ENCODE assay signal across 10 cellular contexts in the genomic region with DNA sequence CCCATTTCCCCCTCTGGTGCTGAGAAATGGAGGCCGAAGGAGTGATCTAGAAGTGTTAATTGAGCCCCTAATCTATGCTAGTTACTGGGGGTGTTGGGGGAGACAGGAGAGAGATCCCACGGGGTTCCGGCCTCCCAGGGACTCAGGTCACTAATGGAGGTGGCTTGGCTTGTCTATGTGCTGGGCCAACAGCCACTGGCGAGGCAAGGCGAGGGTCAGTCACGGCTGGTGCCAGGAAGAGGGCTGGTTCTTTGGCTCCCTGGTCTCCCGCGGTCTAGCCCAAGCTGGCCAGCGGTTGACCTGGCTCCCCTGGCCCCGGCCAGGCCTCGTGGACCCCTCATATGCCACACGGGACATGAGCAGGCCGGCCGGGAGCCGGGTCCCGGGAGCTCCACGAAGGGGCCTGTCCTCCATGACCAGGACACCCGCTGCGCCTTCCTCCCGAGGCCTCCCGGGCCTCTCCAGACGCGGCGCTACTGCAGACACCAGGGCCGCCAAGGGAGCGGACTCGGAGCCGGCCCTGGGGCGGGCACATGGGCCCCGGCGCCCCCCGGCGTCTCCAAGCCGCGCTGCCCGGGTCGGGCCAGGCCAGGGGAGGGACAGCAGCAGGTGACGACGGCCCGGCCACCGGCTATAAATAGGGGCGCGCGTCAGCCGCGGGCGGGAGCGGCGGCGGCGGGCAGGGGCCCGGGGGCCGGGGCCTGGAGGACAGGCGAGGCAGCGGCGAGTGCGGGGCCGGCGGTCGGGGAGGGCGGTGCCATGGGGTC. TPM values are rescaled to one million over a fixed set of nuclear protein-coding genes. Genes with fewer than 3 reads are reported as not detected.
DNase-seq lines count a peak whose midpoint lies in the region; ATAC-seq, FAIRE-seq and TF ChIP-seq lines count a peak whose summit lies in the region.
"Had no signal": no experiment of that assay in that cellular context is flagged by ENCODE, and none has a peak within 500 bp of the region (broad histone marks: within the 10 kb centered on the region; RNA-seq: fewer than 3 reads in every experiment).

A gene with protein sequence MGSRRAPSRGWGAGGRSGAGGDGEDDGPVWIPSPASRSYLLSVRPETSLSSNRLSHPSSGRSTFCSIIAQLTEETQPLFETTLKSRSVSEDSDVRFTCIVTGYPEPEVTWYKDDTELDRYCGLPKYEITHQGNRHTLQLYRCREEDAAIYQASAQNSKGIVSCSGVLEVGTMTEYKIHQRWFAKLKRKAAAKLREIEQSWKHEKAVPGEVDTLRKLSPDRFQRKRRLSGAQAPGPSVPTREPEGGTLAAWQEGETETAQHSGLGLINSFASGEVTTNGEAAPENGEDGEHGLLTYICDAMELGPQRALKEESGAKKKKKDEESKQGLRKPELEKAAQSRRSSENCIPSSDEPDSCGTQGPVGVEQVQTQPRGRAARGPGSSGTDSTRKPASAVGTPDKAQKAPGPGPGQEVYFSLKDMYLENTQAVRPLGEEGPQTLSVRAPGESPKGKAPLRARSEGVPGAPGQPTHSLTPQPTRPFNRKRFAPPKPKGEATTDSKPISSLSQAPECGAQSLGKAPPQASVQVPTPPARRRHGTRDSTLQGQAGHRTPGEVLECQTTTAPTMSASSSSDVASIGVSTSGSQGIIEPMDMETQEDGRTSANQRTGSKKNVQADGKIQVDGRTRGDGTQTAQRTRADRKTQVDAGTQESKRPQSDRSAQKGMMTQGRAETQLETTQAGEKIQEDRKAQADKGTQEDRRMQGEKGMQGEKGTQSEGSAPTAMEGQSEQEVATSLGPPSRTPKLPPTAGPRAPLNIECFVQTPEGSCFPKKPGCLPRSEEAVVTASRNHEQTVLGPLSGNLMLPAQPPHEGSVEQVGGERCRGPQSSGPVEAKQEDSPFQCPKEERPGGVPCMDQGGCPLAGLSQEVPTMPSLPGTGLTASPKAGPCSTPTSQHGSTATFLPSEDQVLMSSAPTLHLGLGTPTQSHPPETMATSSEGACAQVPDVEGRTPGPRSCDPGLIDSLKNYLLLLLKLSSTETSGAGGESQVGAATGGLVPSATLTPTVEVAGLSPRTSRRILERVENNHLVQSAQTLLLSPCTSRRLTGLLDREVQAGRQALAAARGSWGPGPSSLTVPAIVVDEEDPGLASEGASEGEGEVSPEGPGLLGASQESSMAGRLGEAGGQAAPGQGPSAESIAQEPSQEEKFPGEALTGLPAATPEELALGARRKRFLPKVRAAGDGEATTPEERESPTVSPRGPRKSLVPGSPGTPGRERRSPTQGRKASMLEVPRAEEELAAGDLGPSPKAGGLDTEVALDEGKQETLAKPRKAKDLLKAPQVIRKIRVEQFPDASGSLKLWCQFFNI (N-terminal part only) (plus strand): TSS at position 663 of the 767 bp plus-strand sequence. CDS start 97 bp downstream, at position 760.

- no peaks in the 10 kb centered on the region for H3K9me3 Mint-ChIP-seq in CD4-positive, CD25-positive, alpha-beta regulatory T cell
- no peaks in the 10 kb centered on the region for H3K9me3 Mint-ChIP-seq in WTC11
- no peaks in the 10 kb centered on the region for H3K9me3 Mint-ChIP-seq in activated CD4-positive, alpha-beta memory T cell treated with anti-CD3 and anti-CD28 coated beads for 36 hours

- H3K27ac ChIP-seq in CD4-positive, CD25-positive, alpha-beta regulatory T cell (ENCODE audit: insufficient read depth, low read length, poor library complexity, severe bottlenecking): no peak within 1 kb of the TSS
- peak within 1 kb of the TSS; percentile 86 for H3K27ac ChIP-seq in parathyroid adenoma

- H3K27me3 ChIP-seq in CD4-positive, CD25-positive, alpha-beta regulatory T cell (ENCODE audit: control insufficient read depth, insufficient read depth, low read length): no peaks in the 10 kb centered on the region
- no peaks in the 10 kb centered on the region for H3K27me3 ChIP-seq in parathyroid adenoma (ENCODE audit: control insufficient read depth, insufficient read depth, low read length)

- TF ChIP-seq CTCF in WTC11 (IDR thresholded peaks at IDR 0.05): no peak
- peak; percentile 16 for TF ChIP-seq CTCF in parathyroid adenoma (IDR thresholded peaks at IDR 0.05)

- H2AFZ ChIP-seq in parathyroid adenoma: peak within 1 kb of the TSS; percentile 77

- intact Hi-C loops in left ventricle myocardium superior (cut with micrococcal nuclease): no loop called here
- intact Hi-C loops in activated CD4-positive, alpha-beta memory T cell treated with anti-CD3 and anti-CD28 coated beads for 36 hours (cut with micrococcal nuclease): no loop called here

- H3K4me1 Mint-ChIP-seq in CD4-positive, CD25-positive, alpha-beta regulatory T cell: peaks cover 0 to 11% (median 8%) of the 10 kb centered on the region in 4 donors
- H3K4me1 Mint-ChIP-seq in WTC11: peaks cover 34% of the 10 kb centered on the region
- peaks cover 8% of the 10 kb centered on the region for H3K4me1 Mint-ChIP-seq in activated CD4-positive, alpha-beta memory T cell treated with anti-CD3 and anti-CD28 coated beads for 36 hours (ENCODE audit: low read depth)

- no peak within 1 kb of the TSS for H3K4me3 ChIP-seq in CD4-positive, CD25-positive, alpha-beta regulatory T cell (ENCODE audit: low read depth, low read length)
- H3K4me3 ChIP-seq in parathyroid adenoma (ENCODE audit: low read depth, low read length): peak within 1 kb of the TSS; percentile 46

- peaks cover 3% of the 10 kb centered on the region for H3K36me3 Mint-ChIP-seq in CD4-positive, CD25-positive, alpha-beta regulatory T cell
- no peaks in the 10 kb centered on the region; the same call in 1 of the 2 replicates for H3K36me3 Mint-ChIP-seq in WTC11
- no peaks in the 10 kb centered on the region for H3K36me3 Mint-ChIP-seq in activated CD4-positive, alpha-beta memory T cell treated with anti-CD3 and anti-CD28 coated beads for 36 hours

- no peaks in the 10 kb centered on the region for H3K36me3 ChIP-seq in CD4-positive, CD25-positive, alpha-beta regulatory T cell (ENCODE audit: control insufficient read depth, insufficient read depth, low read length)
- H3K36me3 ChIP-seq in parathyroid adenoma (ENCODE audit: control insufficient read depth, insufficient read depth, low read length): no peaks in the 10 kb centered on the region

- peak within 1 kb of the TSS; percentile 28 for H3K9ac ChIP-seq in parathyroid adenoma

- H3K9me3 ChIP-seq in CD4-positive, CD25-positive, alpha-beta regulatory T cell (ENCODE audit: control insufficient read depth in 2 of 2, low read length in 2 of 2): no peaks in the 10 kb centered on the region
- H3K9me3 ChIP-seq in parathyroid adenoma (ENCODE audit: control insufficient read depth, low read length): no peaks in the 10 kb centered on the region

- H3K4me1 ChIP-seq in CD4-positive, CD25-positive, alpha-beta regulatory T cell (ENCODE audit: control insufficient read depth, insufficient read depth, low read length, poor library complexity, severe bottlenecking): peaks cover 13% of the 10 kb centered on the region
- H3K4me1 ChIP-seq in parathyroid adenoma: peaks cover 11% of the 10 kb centered on the region

- ATAC-seq in CD4-positive, CD25-positive, alpha-beta regulatory T cell (ENCODE audit: low read depth in 2 of 2): peak in 1 of 2 donors; percentile 19
- ATAC-seq in WTC11 (peak; percentile 51), left ventricle myocardium superior (peak; percentile 69)

- no peaks in the 10 kb centered on the region for H3K79me2 ChIP-seq in parathyroid adenoma

- FAIRE-seq in GM19239 (lab: Jason Lieb, UNC): no peak

- no peak for DNase-seq in CD4-positive, CD25-positive, alpha-beta regulatory T cell
- DNase-seq in WTC11 (ENCODE audit: low spot score): peak; percentile 63
- peak; percentile 90 for DNase-seq in left ventricle myocardium superior
- DNase-seq in activated CD8-positive, alpha-beta memory T cell treated with anti-CD3 and anti-CD28 coated beads, Interleukin-2, amount 50 U/mL, for 4 hours: no peak
- DNase-seq in activated CD4-positive, alpha-beta memory T cell treated with anti-CD3 and anti-CD28 coated beads for 36 hours: no peak
- DNase-seq in DMS153 (lab: John Stamatoyannopoulos, UW): no peak
- no peak for DNase-seq in GM19239 (ENCODE audit: insufficient read length, low spot score)
- DNase-seq: activated CD8-positive, alpha-beta memory T cell treated with anti-CD3 and anti-CD28 coated beads for 24 hours; NCI-H1417 treated with DMSO at 0.1 percent for 48 hours had no signal

- POLR2A ChIA-PET in WTC11 (lab: Charles Lee): interaction anchor here (1.0 kb wide), 1 partner anchor 162 kb away, joined by 3 read pairs; no protein-coding TSS in a partner anchor
- POLR2A ChIA-PET in activated CD4-positive, alpha-beta memory T cell treated with anti-CD3 and anti-CD28 coated beads for 36 hours (lab: Charles Lee): no interaction called here

- H3K4me3 Mint-ChIP-seq in CD4-positive, CD25-positive, alpha-beta regulatory T cell: peak within 1 kb of the TSS in 2 of 4 donors; percentile 39 to 57
- peak within 1 kb of the TSS; percentile 72 for H3K4me3 Mint-ChIP-seq in WTC11
- no peak within 1 kb of the TSS for H3K4me3 Mint-ChIP-seq in activated CD4-positive, alpha-beta memory T cell treated with anti-CD3 and anti-CD28 coated beads for 36 hours

- H3K27me3 Mint-ChIP-seq in CD4-positive, CD25-positive, alpha-beta regulatory T cell: peaks cover 23% of the 10 kb centered on the region
- peaks cover 7% of the 10 kb centered on the region for H3K27me3 Mint-ChIP-seq in WTC11 (ENCODE audit: low read depth)
- H3K27me3 Mint-ChIP-seq in activated CD4-positive, alpha-beta memory T cell treated with anti-CD3 and anti-CD28 coated beads for 36 hours: peaks cover 13% of the 10 kb centered on the region

- peak within 1 kb of the TSS in 2 of 3 donors; percentile 58 to 65 for H3K27ac Mint-ChIP-seq in CD4-positive, CD25-positive, alpha-beta regulatory T cell
- H3K27ac Mint-ChIP-seq in WTC11: peak within 1 kb of the TSS; percentile 91
- no peak within 1 kb of the TSS for H3K27ac Mint-ChIP-seq in activated CD4-positive, alpha-beta memory T cell treated with anti-CD3 and anti-CD28 coated beads for 36 hours

- H3K4me2 ChIP-seq in parathyroid adenoma (ENCODE audit: low read length): peak within 1 kb of the TSS; percentile 13

- CTCF ChIA-PET in WTC11 (lab: Charles Lee): interaction anchor here (0.6 to 2.7 kb wide), 8 partner anchors 8 to 246 kb away, joined by 3 to 10 read pairs (median 4); a partner anchor contains a TSS
- CTCF ChIA-PET in activated CD4-positive, alpha-beta memory T cell treated with anti-CD3 and anti-CD28 coated beads for 36 hours (lab: Charles Lee): interaction anchor here (0.6 kb wide), 1 partner anchor 75 kb away, joined by 3 read pairs; no protein-coding TSS in a partner anchor

TF ChIP-seq in WTC11, 78 proteins besides CTCF, POLR2A, EP300 and RAD21 (continues in another document):
- TF ChIP-seq ZNF138 (CRISPR knock-in tag; conservative IDR thresholded peaks at IDR 0.05): no peak
- TF ChIP-seq ZNF396 (CRISPR knock-in tag; IDR thresholded peaks at IDR 0.05; ENCODE audit: borderline replicate concordance): no peak
- TF ChIP-seq HMGA2 (CRISPR knock-in tag; IDR thresholded peaks at IDR 0.05): no peak
- TF ChIP-seq CREB1 (CRISPR knock-in tag; IDR thresholded peaks at IDR 0.05): no peak
- TF ChIP-seq EMX1 (CRISPR knock-in tag; IDR thresholded peaks at IDR 0.05): no peak

RNA-seq across cellular contexts. Expression of the gene that starts here (rescaled TPM):
- 0.22 TPM for total RNA-seq in CD4-positive, CD25-positive, alpha-beta regulatory T cell
- polyA plus RNA-seq in CD4-positive, CD25-positive, alpha-beta regulatory T cell: not detected
- total RNA-seq in WTC11 (2021): 16.5 to 23.0 TPM (median 20.9 TPM) in 3 replicates
- total RNA-seq in left ventricle myocardium superior: 118 TPM
- total RNA-seq in activated CD4-positive, alpha-beta memory T cell treated with anti-CD3 and anti-CD28 coated beads for 36 hours: under 1 TPM; 0.10 to 0.12 TPM

Comparison
In these comparisons a context has a peak if more than half of its experiments do, and no peak if none do; other contexts are left out.
1. RNA of the gene that starts here (total RNA-seq): 118 TPM in left ventricle myocardium superior (single experiment) and 16.5 to 23.0 TPM in WTC11; 0.22 TPM in CD4-positive, CD25-positive, alpha-beta regulatory T cell (single experiment) and 0.10 to 0.12 TPM in activated CD4-positive, alpha-beta memory T cell treated with anti-CD3 and anti-CD28 coated beads for 36 hours; every median in the first group is over 10 times any median in the second.
2. DNase-seq: peak in WTC11 (single experiment) and left ventricle myocardium superior (single experiment); none in CD4-positive, CD25-positive, alpha-beta regulatory T cell (0 of 3), activated CD8-positive, alpha-beta memory T cell treated with anti-CD3 and anti-CD28 coated beads, Interleukin-2, amount 50 U/mL, for 4 hours (single experiment), activated CD4-positive, alpha-beta memory T cell treated with anti-CD3 and anti-CD28 coated beads for 36 hours (single experiment), DMS153 (single experiment) and GM19239 (single experiment).